Comparison of ENCODE assay signal across 21 cellular contexts in the genomic region with DNA sequence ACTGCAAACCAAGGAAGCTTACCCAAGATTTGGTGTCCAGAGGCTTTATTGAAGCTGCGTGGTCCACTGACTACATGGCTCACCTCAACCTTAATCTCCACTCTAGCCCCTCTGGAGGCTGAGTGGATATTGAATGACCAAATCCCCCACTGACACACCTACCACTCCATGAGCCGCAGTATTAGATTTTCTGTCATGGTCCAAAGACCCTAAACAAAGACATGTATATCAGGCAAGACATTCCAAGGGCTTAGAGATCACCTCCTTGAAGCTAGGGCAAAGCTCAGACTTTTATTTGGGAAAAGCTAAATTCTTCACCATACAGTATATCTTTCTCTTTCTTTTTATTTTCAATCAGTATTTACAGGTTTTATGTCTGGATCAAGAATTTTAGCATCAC.
"Had no signal": no experiment of that assay in that cellular context is flagged by ENCODE, and none has a peak within 500 bp of the region (broad histone marks: within the 10 kb centered on the region; RNA-seq: fewer than 3 reads in every experiment).

No MANE protein-coding gene starts in this region.

- DNase-seq: activated B cell treated with CpG ODN at 0.5 μM for 24 hours; activated CD4-positive, alpha-beta memory T cell treated with anti-CD3 and anti-CD28 coated beads for 36 hours; activated CD4-positive, alpha-beta T cell treated with anti-CD3 and anti-CD28 coated beads, Interleukin-2, amount 10 ng/mL, durations not matched to agents 24 days and 14 days; activated CD8-positive, alpha-beta memory T cell treated with anti-CD3 and anti-CD28 coated beads, Interleukin-2, amount 10 ng/mL, durations not matched to agents 7 days and 5 days; activated CD8-positive, alpha-beta memory T cell treated with anti-CD3 and anti-CD28 coated beads, Interleukin-2, amount 50 U/mL, for 4 hours; activated CD8-positive, alpha-beta T cell treated with anti-CD3 and anti-CD28 coated beads, Interleukin-2, amount 10 ng/mL, durations not matched to agents 7 days and 5 days; activated gamma-delta T cell; activated naive CD4-positive, alpha-beta T cell; activated naive CD4-positive, alpha-beta T cell treated with anti-CD3 and anti-CD28 coated beads, Interleukin-2, amount 10 ng/mL, durations not matched to agents 7 days and 5 days; activated naive CD8-positive, alpha-beta T cell treated with anti-CD3 and anti-CD28 coated beads, Interleukin-2, amount 10 ng/mL, durations not matched to agents 7 days and 5 days; activated T-cell treated with anti-CD3 and anti-CD28 coated beads, Interleukin-2, amount 50 U/mL, for 1 hour; activated T-cell treated with anti-CD3 and anti-CD28 coated beads, Interleukin-2, amount 50 U/mL, for 72 hours; central memory CD4-positive, alpha-beta T cell; cerebellar nuclear complex; colonic mucosa; effector CD8-positive, alpha-beta T cell; esophagus squamous epithelium; head of caudate nucleus; T-cell; T-helper 9 cell; WERI-Rb-1 had no signal
